In genomic region chr2:73901143-73901542, GRCh38 we compare ENCODE assay signal across 22 cellular contexts. TPM values are rescaled to one million over a fixed set of nuclear protein-coding genes. Genes with fewer than 3 reads are reported as not detected.
"Had no signal": no experiment of that assay in that cellular context is flagged by ENCODE, and none has a peak within 500 bp of the region (broad histone marks: within the 10 kb centered on the region; RNA-seq: fewer than 3 reads in every experiment).

No MANE protein-coding gene starts in this region.

- H3K4me2 ChIP-seq: smooth muscle cell had no signal

- H3K4me1 Mint-ChIP-seq: endodermal cell had no signal

- ATAC-seq: heart right ventricle, left lobe of liver, mucosa of descending colon, natural killer cell, right cardiac atrium had no signal

- H3K27ac Mint-ChIP-seq: endodermal cell, natural killer cell had no signal

- H3K4me1 ChIP-seq: thyroid gland had no signal

- DNase-seq: effector CD4-positive, alpha-beta T cell; endodermal cell; erythroblast; foreskin melanocyte; heart right ventricle; hypothalamus; islet precursor cell; mucosa of descending colon; natural killer cell; ovary; right cardiac atrium; stimulated activated CD4-positive, alpha-beta T cell treated with anti-CD3 and anti-CD28 coated beads, Interleukin-2, amount 100 ng/mL, for 48 hours; stimulated activated naive CD4-positive, alpha-beta T cell treated with Interleukin-2 at 50 U/mL for 16 hours; thyroid gland had no signal

- H3K9me3 Mint-ChIP-seq: endodermal cell, natural killer cell, neural crest cell had no signal

- H3K27ac ChIP-seq: heart right ventricle, ovary, suprapubic skin, thyroid gland had no signal

- H3K36me3 Mint-ChIP-seq: natural killer cell had no signal

- H3K4me3 Mint-ChIP-seq: endodermal cell, natural killer cell, neural crest cell had no signal

- H3K27me3 ChIP-seq: ovary, suprapubic skin, thyroid gland had no signal

- H3K36me3 ChIP-seq: heart right ventricle, ovary, suprapubic skin, thyroid gland had no signal

- H3K4me3 ChIP-seq: coronary artery, heart right ventricle, mucosa of descending colon, ovary, smooth muscle cell, suprapubic skin, thyroid gland had no signal

- H3K9me3 ChIP-seq: heart right ventricle, mucosa of descending colon, ovary, suprapubic skin, thyroid gland had no signal

RNA-seq across cellular contexts. Expression of gene ACTG2, which starts 8.3 kb away (rescaled TPM):
- total RNA-seq: dermis microvascular lymphatic vessel endothelial cell, endothelial cell of umbilical vein, myocyte, natural killer cell, neural crest cell had no signal
- polyA plus RNA-seq: endothelial cell of umbilical vein had no signal
